ENCODE assay signal across 8 cellular contexts in genomic region chr2:27890146-27891062, GRCh38. TPM values are rescaled to one million over a fixed set of nuclear protein-coding genes. Genes with fewer than 3 reads are reported as not detected.
DNase-seq lines count a peak whose midpoint lies in the region; ATAC-seq, FAIRE-seq and TF ChIP-seq lines count a peak whose summit lies in the region.

Gene BABAM2 (plus strand): TSS chr2:27890729. CDS start chr2:27894557, 3,828 bp downstream.
Gene RBKS (minus strand): TSS chr2:27890387. CDS start chr2:27890345, 42 bp downstream.

- peak; percentile 74 to 79 for DNase-seq in AML-193 (lab: John Stamatoyannopoulos, UW)
- DNase-seq in GM19239 (ENCODE audit: insufficient read length, low spot score) = peak; percentile 76
- peak; percentile 81 for DNase-seq in NCI-H460 (ENCODE audit: extremely low read depth, low read depth)
- peak; percentile 94 for DNase-seq in activated CD4-positive, alpha-beta T cell treated with anti-CD3 and anti-CD28 coated beads for 36 hours
- peak; percentile 82 for DNase-seq in choroid plexus epithelial cell (ENCODE audit: low read depth)
- DNase-seq in stimulated activated CD4-positive, alpha-beta T cell treated with anti-CD3 and anti-CD28 coated beads, Interleukin-1b, Interleukin-23, amount 100 ng/mL, for 4 hours (ENCODE audit: low read depth in 2 of 2) = peak; percentile 87 to 89

- POLR2A ChIA-PET in activated CD4-positive, alpha-beta T cell treated with anti-CD3 and anti-CD28 coated beads for 36 hours (lab: Charles Lee) = interaction anchor here (0.6 to 1.5 kb wide), 8 partner anchors 12 to 722 kb away, joined by 3 to 9 read pairs (median 4); no protein-coding TSS in a partner anchor

- FAIRE-seq in GM19239 (lab: Jason Lieb, UNC) = peak; percentile 91

- intact Hi-C loops in activated CD4-positive, alpha-beta T cell treated with anti-CD3 and anti-CD28 coated beads for 36 hours (cut with DNase I, micrococcal nuclease) = loop anchor here (1.0 to 10.0 kb wide), 18 partner anchors 12 to 1227 kb away; partner anchors contain the start of genes FOSL2 (in 2 of the 2), MRPL33 (in 2 of the 2), CLIP4 (in 1 of the 2) and EIF2B4 (in 1 of the 2)

- CTCF ChIA-PET in activated CD4-positive, alpha-beta T cell treated with anti-CD3 and anti-CD28 coated beads for 36 hours (lab: Charles Lee) = interaction anchor here (0.7 to 1.1 kb wide), 3 partner anchors 8 to 116 kb away, joined by 3 to 4 read pairs (median 3); no protein-coding TSS in a partner anchor

- ATAC-seq in HG03439 (IDR thresholded peaks at IDR 0.05; ENCODE audit: unreplicated experiment) = peak; percentile 77
- peak; percentile 87 for ATAC-seq in activated CD4-positive, alpha-beta T cell treated with anti-CD3 and anti-CD28 coated beads for 36 hours

- no peaks in the 10 kb centered on the region for H3K27me3 Mint-ChIP-seq in activated CD4-positive, alpha-beta T cell treated with anti-CD3 and anti-CD28 coated beads for 36 hours

- no peaks in the 10 kb centered on the region for H3K27me3 ChIP-seq in layer of hippocampus (ENCODE audit: control insufficient read depth, insufficient read depth, low read length)

- H3K4me3 ChIP-seq in choroid plexus epithelial cell (ENCODE audit: low read depth, low read length) = peak within 1 kb of the TSS; percentile 75

- peak within 1 kb of the TSS; percentile 94 for H3K27ac ChIP-seq in layer of hippocampus (ENCODE audit: low read depth, low read length)

- H3K4me1 Mint-ChIP-seq in activated CD4-positive, alpha-beta T cell treated with anti-CD3 and anti-CD28 coated beads for 36 hours = peaks cover 58% of the 10 kb centered on the region

- peaks cover 29% of the 10 kb centered on the region for H3K36me3 Mint-ChIP-seq in activated CD4-positive, alpha-beta T cell treated with anti-CD3 and anti-CD28 coated beads for 36 hours (ENCODE audit: low read depth)

- H3K27ac Mint-ChIP-seq in activated CD4-positive, alpha-beta T cell treated with anti-CD3 and anti-CD28 coated beads for 36 hours = peak within 1 kb of the TSS; percentile 99

- H3K9me3 Mint-ChIP-seq in activated CD4-positive, alpha-beta T cell treated with anti-CD3 and anti-CD28 coated beads for 36 hours (ENCODE audit: low read depth) = peaks cover 2% of the 10 kb centered on the region

- TF ChIP-seq CTCF in choroid plexus epithelial cell (conservative IDR thresholded peaks at IDR 0.05; ENCODE audit: low read depth, low read length) = no peak

- H3K4me3 Mint-ChIP-seq in activated CD4-positive, alpha-beta T cell treated with anti-CD3 and anti-CD28 coated beads for 36 hours = peak within 1 kb of the TSS; percentile 99

RNA-seq across cellular contexts. Expression of gene BABAM2, which starts in this region (rescaled TPM):
- total RNA-seq in NCI-H460 (2014; rRNA removed; shearing (Covaris generic)) = 58.8 and 61.1 TPM in 2 replicates
- 12.1 and 12.9 TPM in 2 replicates for polyA plus RNA-seq in NCI-H460 (2014; cell fraction: nucleus; rRNA removed)
- 10 to 100 TPM; 58.4 to 81.1 TPM for total RNA-seq in activated CD4-positive, alpha-beta T cell treated with anti-CD3 and anti-CD28 coated beads for 36 hours

RNA-seq across cellular contexts. Expression of gene RBKS, which starts in this region (rescaled TPM):
- total RNA-seq in NCI-H460 (2014; rRNA removed; shearing (Covaris generic)) = 3.0 and 3.8 TPM in 2 replicates
- polyA plus RNA-seq in NCI-H460 (2014; cell fraction: nucleus; rRNA removed) = 1.6 and 5.3 TPM in 2 replicates
- total RNA-seq in activated CD4-positive, alpha-beta T cell treated with anti-CD3 and anti-CD28 coated beads for 36 hours = 1 to 10 TPM; 4.6 to 6.4 TPM

Comparison
In these comparisons a context has a peak if more than half of its experiments do, and no peak if none do; other contexts are left out.
1. Peak in every context shown above with its lines: DNase-seq, ATAC-seq, H3K4me3 ChIP-seq and H3K27ac ChIP-seq.